12 cellular contexts compared by ENCODE assay signal in genomic region chr9:137406085-137406773, GRCh38. TPM values are rescaled to one million over a fixed set of nuclear protein-coding genes. Genes with fewer than 3 reads are reported as not detected.
DNase-seq lines count a peak whose midpoint lies in the region; ATAC-seq, FAIRE-seq and TF ChIP-seq lines count a peak whose summit lies in the region.
"Had no signal": no experiment of that assay in that cellular context is flagged by ENCODE, and none has a peak within 500 bp of the region (broad histone marks: within the 10 kb centered on the region; RNA-seq: fewer than 3 reads in every experiment).

No MANE protein-coding gene starts in this region.

- peaks cover 6% of the 10 kb centered on the region for H3K9me3 Mint-ChIP-seq in nephron
- H3K9me3 Mint-ChIP-seq: CD8-positive, alpha-beta T cell had no signal

- H3K4me2 ChIP-seq in A549: peak overlapping the region; percentile 89
- H3K4me2 ChIP-seq in OCI-LY3 (ENCODE audit: low read length): peak overlapping the region; percentile 51
- H3K4me2 ChIP-seq in fibroblast of lung (ENCODE audit: extremely low read depth, insufficient read depth, low read length): peak overlapping the region; percentile 5

- no peak for TF ChIP-seq EP300 in A549 (IDR thresholded peaks at IDR 0.05)

- H3K27ac ChIP-seq in A549: peak overlapping the region; percentile 58 to 82; a peak in 5 of 6 replicates
- H3K27ac ChIP-seq in OCI-LY3 (ENCODE audit: low read length): no peak overlapping the region
- H3K27ac ChIP-seq in fibroblast of lung (ENCODE audit: insufficient read depth, low read length): no peak overlapping the region

- POLR2A ChIA-PET in A549 (lab: Yijun Ruan, JAX): interaction anchor here (0.7 to 1.1 kb wide), 2 partner anchors 36 to 104 kb away, joined by 3 to 4 read pairs; partner anchors contain the start of gene NRARP

- DNase-seq in A549 (ENCODE audit: low read depth in 1 of 2, low spot score in 1 of 2): no peak
- DNase-seq in fibroblast of lung (ENCODE audit: low read depth in 2 of 2): no peak
- no peak for DNase-seq in T1000 (lab: John Stamatoyannopoulos, UW)
- no peak for DNase-seq in NCI-H2196 treated with DMSO at 0.1 percent for 48 hours (lab: John Stamatoyannopoulos, UW; ENCODE audit: unreplicated experiment)
- no peak for DNase-seq in activated T-cell treated with anti-CD3 and anti-CD28 coated beads, Interleukin-2, amount 50 U/mL, for 1 hour

- no peak overlapping the region for H3K9ac ChIP-seq in OCI-LY3 (ENCODE audit: low read length)
- no peak overlapping the region for H3K9ac ChIP-seq in fibroblast of lung (ENCODE audit: insufficient read depth, low read length)

- H3K27me3 ChIP-seq in OCI-LY3 (ENCODE audit: low read depth, low read length) (no peaks in the 10 kb centered on the region; the same call in 1 of the 2 replicates), fibroblast of lung (ENCODE audit: control insufficient read depth, insufficient read depth, low read length) (no peaks in the 10 kb centered on the region)

- H4K20me1 ChIP-seq in OCI-LY3 (ENCODE audit: insufficient read depth, low read length) (no peaks in the 10 kb centered on the region), fibroblast of lung (ENCODE audit: control insufficient read depth, extremely low read depth, insufficient read depth, low read length) (no peaks in the 10 kb centered on the region)

- peak overlapping the region in 2 of 3 experiments; percentile 14 to 70 for H3K4me3 Mint-ChIP-seq in nephron
- H3K4me3 Mint-ChIP-seq: CD8-positive, alpha-beta T cell had no signal

- peak overlapping the region; percentile 35; the same call in 2 of the 3 replicates for H3K4me3 ChIP-seq in A549
- peak overlapping the region; percentile 57; the same call in 1 of the 2 replicates for H3K4me3 ChIP-seq in OCI-LY3 (ENCODE audit: low read length)
- peak overlapping the region in 1 of 4 experiments; percentile 53 for H3K4me3 ChIP-seq in fibroblast of lung (replicated peaks in 1 of 4; ENCODE audit: control extremely low read depth in 1 of 4, insufficient read depth in 1 of 4, low read depth in 3 of 4, low read length in 4 of 4)

- H3K36me3 ChIP-seq in OCI-LY3 (replicated peaks; ENCODE audit: low read depth, low read length): no peaks in the 10 kb centered on the region
- H3K36me3 ChIP-seq in fibroblast of lung (ENCODE audit: control insufficient read depth, insufficient read depth, low read length): no peaks in the 10 kb centered on the region

- H3K27me3 Mint-ChIP-seq in nephron (ENCODE audit: low read depth): no peaks in the 10 kb centered on the region

- no peaks in the 10 kb centered on the region for H3K9me3 ChIP-seq in A549
- H3K9me3 ChIP-seq in OCI-LY3 (ENCODE audit: insufficient read depth, low read length): no peaks in the 10 kb centered on the region
- no peaks in the 10 kb centered on the region for H3K9me3 ChIP-seq in fibroblast of lung (ENCODE audit: control insufficient read depth, insufficient read depth, low read depth, low read length)

- H3K27ac Mint-ChIP-seq in nephron: no peak overlapping the region
- H3K27ac Mint-ChIP-seq: CD8-positive, alpha-beta T cell had no signal

- WGBS in A549 (ENCODE audit: missing lambda C conversion rate): 88% methylated on average over 21 of the region's 21 CpGs

- ATAC-seq in A549 (peak; percentile 12 to 19; a peak in 4 of 6 replicates), GM19452 (IDR thresholded peaks at IDR 0.05; ENCODE audit: unreplicated experiment) (no peak)

- CTCF ChIA-PET in A549 (lab: Yijun Ruan, JAX): interaction anchor here (0.7 to 1.3 kb wide), 4 partner anchors 29 to 119 kb away, joined by 3 to 4 read pairs (median 4); partner anchors contain the start of gene NRARP

- FAIRE-seq in A549 (lab: Jason Lieb, UNC): no peak
- FAIRE-seq: frontal cortex had no signal

- peaks cover 25% of the 10 kb centered on the region for H3K4me1 ChIP-seq in A549
- peaks cover under 1% of the 10 kb centered on the region; the same call in 1 of the 2 replicates for H3K4me1 ChIP-seq in OCI-LY3 (ENCODE audit: low read length)
- peaks cover 5% of the 10 kb centered on the region for H3K4me1 ChIP-seq in fibroblast of lung (ENCODE audit: control insufficient read depth, extremely low read depth, insufficient read depth, low read length)

- H2AFZ ChIP-seq in OCI-LY3 (ENCODE audit: low read depth, low read length) (no peak overlapping the region), fibroblast of lung (ENCODE audit: low read length) (no peak overlapping the region)

- no peak for TF ChIP-seq POLR2A in A549 (IDR thresholded peaks at IDR 0.05; ENCODE audit: low read length)

- TF ChIP-seq CTCF in A549 (IDR thresholded peaks at IDR 0.05) (no peak), OCI-LY3 (IDR thresholded peaks at IDR 0.05; ENCODE audit: low read depth, low read length) (no peak), fibroblast of lung (conservative IDR thresholded peaks at IDR 0.05 in 1 of 2, IDR thresholded peaks at IDR 0.05 in 1 of 2; ENCODE audit: low read depth in 1 of 2, low read length in 2 of 2) (no peak), nephron (IDR thresholded peaks at IDR 0.05; ENCODE audit: unreplicated experiment in 3 of 3) (no peak)

- TF ChIP-seq RAD21 in A549 (conservative IDR thresholded peaks at IDR 0.05 in 1 of 2, IDR thresholded peaks at IDR 0.05 in 1 of 2): no peak

- peaks cover 9% of the 10 kb centered on the region for H3K36me3 Mint-ChIP-seq in nephron (ENCODE audit: low read depth)

- peaks cover 17% of the 10 kb centered on the region for H3K4me1 Mint-ChIP-seq in nephron

- no peaks in the 10 kb centered on the region for H3K79me2 ChIP-seq in OCI-LY3 (ENCODE audit: low read length)
- no peaks in the 10 kb centered on the region for H3K79me2 ChIP-seq in fibroblast of lung (ENCODE audit: control insufficient read depth, insufficient read depth, low read length)

TF ChIP-seq in A549, 52 proteins besides CTCF, POLR2A, EP300 and RAD21:
- TF ChIP-seq RFX5 (IDR thresholded peaks at IDR 0.05) (no peak), CHD2 (IDR thresholded peaks at IDR 0.05; ENCODE audit: low read length, partially characterized antibody) (no peak), TFCP2L1 (CRISPR knock-in tag; IDR thresholded peaks at IDR 0.05) (no peak)

RNA-seq across cellular contexts. Expression of gene EXD3, which starts 16.7 kb away (rescaled TPM):
- 3.3 and 3.4 TPM in 2 replicates for polyA plus RNA-seq in A549 (2011; rRNA removed)
- polyA plus RNA-seq in A549 (2012; cell fraction: cytosol; rRNA removed): 2.3 and 4.1 TPM in 2 replicates
- polyA plus RNA-seq in A549 (2012; cell fraction: nucleus; rRNA removed): 11.3 and 14.6 TPM in 2 replicates
- polyA plus RNA-seq in A549 (2017; fragmentation: RNase III; extraction: RNeasy Plus Mini Kit Qiagen cat#74134 plus additional on column Dnase treatment): 4.0 to 5.4 TPM (median 4.5 TPM) in 3 replicates
- 2.5 and 3.5 TPM in 2 replicates for polyA minus RNA-seq in A549 (2011; rRNA and poly(A)+ RNA removed)
- 7.4 and 13.0 TPM in 2 replicates for total RNA-seq in fibroblast of lung
- 1.7 and 2.6 TPM in 2 replicates for polyA plus RNA-seq in fibroblast of lung
- 5.6 and 7.2 TPM in 2 replicates for polyA plus RNA-seq in fibroblast of lung (2012)
- polyA minus RNA-seq in fibroblast of lung (ENCODE audit: low replicate concordance): 2.4 and 6.2 TPM in 2 replicates

RNA-seq across cellular contexts. Expression of gene NOXA1, which starts 17.0 kb away (rescaled TPM):
- polyA plus RNA-seq in A549 (2011; rRNA removed): 0.44 and 0.58 TPM in 2 replicates
- polyA plus RNA-seq in A549 (2012; cell fraction: cytosol; rRNA removed): 0.63 and 1.1 TPM in 2 replicates
- polyA plus RNA-seq in A549 (2012; cell fraction: nucleus; rRNA removed): 3.9 and 6.1 TPM in 2 replicates
- 1.1 to 1.9 TPM (median 1.5 TPM) in 3 replicates for polyA plus RNA-seq in A549 (2017; fragmentation: RNase III; extraction: RNeasy Plus Mini Kit Qiagen cat#74134 plus additional on column Dnase treatment)
- 0.19 and 0.33 TPM in 2 replicates for polyA minus RNA-seq in A549 (2011; rRNA and poly(A)+ RNA removed)
- total RNA-seq in fibroblast of lung: 0.66 and 0.77 TPM in 2 replicates
- 0.08 TPM in 1 of 2 replicates, not detected in the other for polyA plus RNA-seq in fibroblast of lung
- 0.15 and 0.21 TPM in 2 replicates for polyA plus RNA-seq in fibroblast of lung (2012)
- not detected in 2 replicates for polyA minus RNA-seq in fibroblast of lung (ENCODE audit: low replicate concordance)
- total RNA-seq: HT1080 had no signal

RNA-seq across cellular contexts. Expression of gene ENTPD8, which starts 34.9 kb away (rescaled TPM):
- polyA plus RNA-seq in A549 (2011; rRNA removed) (0.18 and 0.22 TPM in 2 replicates), A549 (2017; fragmentation: RNase III; extraction: RNeasy Plus Mini Kit Qiagen cat#74134 plus additional on column Dnase treatment) (0.21 to 0.41 TPM (median 0.36 TPM) in 3 replicates), fibroblast of lung (not detected in 2 replicates)
- polyA plus RNA-seq in A549 (2012; cell fraction: cytosol; rRNA removed): 0.22 and 0.29 TPM in 2 replicates
- polyA plus RNA-seq in A549 (2012; cell fraction: nucleus; rRNA removed): 3.6 TPM in 2 replicates
- 0.08 TPM in 1 of 2 replicates, not detected in the other for polyA minus RNA-seq in A549 (2011; rRNA and poly(A)+ RNA removed)
- total RNA-seq in fibroblast of lung: under 0.01 TPM in 1 of 2 replicates, not detected in the other
- not detected in 2 replicates for polyA plus RNA-seq in fibroblast of lung (2012)
- not detected in 2 replicates for polyA minus RNA-seq in fibroblast of lung (ENCODE audit: low replicate concordance)
- total RNA-seq: aorta; CD8-positive, alpha-beta T cell; frontal cortex; HT1080 had no signal

RNA-seq across cellular contexts. Expression of gene NSMF, which starts 52.9 kb away (rescaled TPM):
- polyA plus RNA-seq in A549 (2011; rRNA removed) (16.0 and 20.0 TPM in 2 replicates), A549 (2017; fragmentation: RNase III; extraction: RNeasy Plus Mini Kit Qiagen cat#74134 plus additional on column Dnase treatment) (29.2 to 35.0 TPM (median 33.0 TPM) in 3 replicates), fibroblast of lung (15.0 and 22.8 TPM in 2 replicates)
- polyA plus RNA-seq in A549 (2012; cell fraction: cytosol; rRNA removed): 33.6 and 46.9 TPM in 2 replicates
- 116 and 143 TPM in 2 replicates for polyA plus RNA-seq in A549 (2012; cell fraction: nucleus; rRNA removed)
- 21.3 and 25.0 TPM in 2 replicates for polyA minus RNA-seq in A549 (2011; rRNA and poly(A)+ RNA removed)
- 10.8 and 13.4 TPM in 2 replicates for total RNA-seq in fibroblast of lung
- 24.7 and 26.0 TPM in 2 replicates for polyA plus RNA-seq in fibroblast of lung (2012)
- polyA minus RNA-seq in fibroblast of lung (ENCODE audit: low replicate concordance): 21.8 and 30.1 TPM in 2 replicates

Comparison
In these comparisons a context has a peak if more than half of its experiments do, and no peak if none do; other contexts are left out.
1. H3K27ac ChIP-seq: peak in A549 (2 of 2); none in OCI-LY3 (single experiment) and fibroblast of lung (single experiment).
2. H3K4me2 ChIP-seq: peak in every context shown above with its lines; median percentile 89 in A549; 51 in OCI-LY3; 5 in fibroblast of lung.